Comparison of ENCODE assay signal across 7 cellular contexts in genomic region chr17:30714825-30715622, GRCh38.
DNase-seq lines count a peak whose midpoint lies in the region; ATAC-seq and TF ChIP-seq lines count a peak whose summit lies in the region.
"Not testable (repeated sequence)": the region's sequence is repeated elsewhere in the genome, so short reads cannot be mapped to it uniquely, and the experiment has no call there.

No MANE protein-coding gene starts in this region.

- 48 to 64% (median 52%) methylated on average over 25 of the region's 25 CpGs for WGBS in ovary, 3 donors

- peaks cover 0 to 14% (median 0%) of the 10 kb centered on the region in 5 experiments for H3K9me3 Mint-ChIP-seq in brain

- H3K27ac ChIP-seq in left ventricle myocardium inferior (replicated peaks); ovary: not testable (repeated sequence)

- peak overlapping the region in 3 of 5 experiments; percentile 30 to 54 (median 45) for H3K27ac Mint-ChIP-seq in brain

- not testable (repeated sequence) for H3K4me1 ChIP-seq in left ventricle myocardium inferior; ovary (ENCODE audit: insufficient read depth)

- intact Hi-C loops in left ventricle myocardium inferior (cut with micrococcal nuclease); ovary (cut with DNase I): not testable (repeated sequence)

- H3K27me3 Mint-ChIP-seq in brain = not testable (repeated sequence)

- peaks cover 44% of the 10 kb centered on the region for H3K36me3 Mint-ChIP-seq in brain

- TF ChIP-seq POLR2A in ovary (IDR thresholded peaks at IDR 0.05) = not testable (repeated sequence)

- H3K27me3 ChIP-seq in left ventricle myocardium inferior (ENCODE audit: low read depth); ovary: not testable (repeated sequence)

- H3K36me3 ChIP-seq in left ventricle myocardium inferior, ovary: not testable (repeated sequence)

- DNase-seq in GM12865 (ENCODE audit: low read depth) = peak; percentile 73
- DNase-seq in NOMO-1 treated with DMSO at 0.1 percent for 48 hours (lab: John Stamatoyannopoulos, UW; ENCODE audit: unreplicated experiment) = peak; percentile 27
- DNase-seq in activated CD4-positive, alpha-beta T cell treated with anti-CD3 and anti-CD28 coated beads for 48 hours = peak; percentile 73
- DNase-seq in left ventricle myocardium inferior = not testable (repeated sequence)
- DNase-seq in ovary = peak in 3 of 5 donors; percentile 21 to 54 (median 46)

- TF ChIP-seq CTCF in GM12865 (IDR thresholded peaks at IDR 0.05; ENCODE audit: insufficient read depth, low read depth, low read length, missing control alignments) (peak; percentile 68), brain (conservative IDR thresholded peaks at IDR 0.05) (peak; percentile 29 to 47), left ventricle myocardium inferior (IDR thresholded peaks at IDR 0.05; ENCODE audit: borderline replicate concordance) (peak; percentile 53), ovary (IDR thresholded peaks at IDR 0.05) (peak in 1 of 3 donors; percentile 20)

- H3K4me3 Mint-ChIP-seq in brain = peak overlapping the region in 1 of 5 experiments; percentile 7

- not testable (repeated sequence) for H3K9me3 ChIP-seq in left ventricle myocardium inferior (replicated peaks); ovary

- H3K4me3 ChIP-seq in GM12865 (ENCODE audit: low read depth, low read length); left ventricle myocardium inferior; ovary: not testable (repeated sequence)

- peaks cover 41% of the 10 kb centered on the region for H3K4me1 Mint-ChIP-seq in brain

- TF ChIP-seq EP300 in ovary (IDR thresholded peaks at IDR 0.05) = not testable (repeated sequence)

- ATAC-seq in HG03108 (IDR thresholded peaks at IDR 0.05; ENCODE audit: unreplicated experiment) = peak; percentile 63
